In the genomic region with DNA sequence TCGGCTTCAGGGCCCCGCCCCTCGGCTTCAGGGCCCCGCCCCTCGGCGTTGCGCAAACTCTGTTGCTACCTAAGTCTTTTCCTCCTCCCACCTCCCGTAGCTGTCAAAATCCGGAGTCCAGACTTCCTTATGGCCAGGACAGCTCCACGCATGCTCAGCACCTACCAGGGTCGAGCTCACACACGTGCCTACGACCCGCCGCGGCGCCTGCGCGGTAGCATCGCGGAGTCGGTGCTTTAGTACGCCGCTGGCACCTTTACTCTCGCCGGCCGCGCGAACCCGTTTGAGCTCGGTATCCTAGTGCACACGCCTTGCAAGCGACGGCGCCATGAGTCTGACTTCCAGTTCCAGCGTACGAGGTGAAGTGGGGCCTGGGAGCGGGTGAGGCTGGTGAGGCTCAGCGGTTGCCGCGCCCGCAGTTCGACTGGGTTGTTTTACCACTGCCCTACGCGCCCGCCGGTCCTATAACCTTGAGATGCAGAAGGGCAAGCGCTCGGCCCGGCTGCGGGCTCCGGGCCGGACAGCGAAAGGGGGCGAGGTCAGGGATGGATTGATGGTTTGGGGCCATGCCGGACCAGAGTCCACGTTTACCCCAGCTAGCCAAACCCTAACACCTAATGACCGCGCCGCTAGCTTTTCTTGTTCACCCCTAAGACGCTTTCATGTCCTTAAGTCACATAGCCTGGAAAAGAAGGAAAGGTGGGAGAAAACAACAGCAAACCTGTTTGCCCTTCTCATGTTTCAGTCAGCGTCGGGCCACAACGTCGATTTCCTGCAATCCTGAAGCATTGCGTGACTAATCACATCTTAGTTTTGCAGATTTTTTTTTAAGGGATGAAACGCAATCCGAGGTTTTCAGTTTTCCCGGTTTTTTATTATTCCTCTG, we compare ENCODE assay signal across 8 cellular contexts. TPM values are rescaled to one million over a fixed set of nuclear protein-coding genes. Genes with fewer than 3 reads are reported as not detected.
DNase-seq lines count a peak whose midpoint lies in the region; ATAC-seq and TF ChIP-seq lines count a peak whose summit lies in the region.

Gene CISD1, plus strand, starts transcription at position 217 of the 886 bp plus-strand sequence. Its CDS starts 112 bp downstream, at position 329.

- DNase-seq in NCI-H2196 treated with DMSO at 0.1 percent for 48 hours (lab: John Stamatoyannopoulos, UW; ENCODE audit: unreplicated experiment) (peak; percentile 88), breast epithelium (ENCODE audit: low spot score in 2 of 2) (peak; percentile 89 to 97)

- H3K36me3 ChIP-seq in ACC112 (ENCODE audit: insufficient read depth, low read length) (no peaks in the 10 kb centered on the region), breast epithelium (no peaks in the 10 kb centered on the region)

- H3K27me3 ChIP-seq in ACC112 (ENCODE audit: insufficient read depth, low read length) (no peaks in the 10 kb centered on the region), breast epithelium (no peaks in the 10 kb centered on the region)

- peak within 1 kb of the TSS; percentile 90 for H3K4me3 ChIP-seq in ACC112 (ENCODE audit: low read depth, low read length)
- peak within 1 kb of the TSS; percentile 77 to 91 (median 88) for H3K4me3 ChIP-seq in breast epithelium
- peak within 1 kb of the TSS; percentile 79 for H3K4me3 ChIP-seq in iPS-18c (ENCODE audit: insufficient read depth, low read depth, low read length)
- H3K4me3 ChIP-seq in skin epidermis = peak within 1 kb of the TSS; percentile 60 to 90 (median 78)

- H3K27ac ChIP-seq in ACC112 (ENCODE audit: low read depth, low read length) (peak within 1 kb of the TSS; percentile 86), VCaP (peak within 1 kb of the TSS; percentile 91), breast epithelium (peak within 1 kb of the TSS; percentile 96 to 99), skin epidermis (peak within 1 kb of the TSS; percentile 77 to 100 (median 95))

- intact Hi-C loops in breast epithelium (cut with DNase I; ENCODE audit: low total_unique reads) = no loop called here

- no peak for TF ChIP-seq CTCF in VCaP (conservative IDR thresholded peaks at IDR 0.05)
- TF ChIP-seq CTCF in breast epithelium (IDR thresholded peaks at IDR 0.05) = no peak

- peaks cover 68% of the 10 kb centered on the region for H3K79me2 ChIP-seq in ACC112 (ENCODE audit: control insufficient read depth, insufficient read depth, low read length, unreplicated experiment)

- ATAC-seq in GM18870 (IDR thresholded peaks at IDR 0.05; ENCODE audit: unreplicated experiment) (peak; percentile 72), HG03135 (IDR thresholded peaks at IDR 0.05; ENCODE audit: unreplicated experiment) (peak; percentile 67)

- H3K4me1 ChIP-seq in ACC112 (ENCODE audit: control insufficient read depth, insufficient read depth, low read length, unreplicated experiment) = peaks cover 30% of the 10 kb centered on the region
- peaks cover 0 to 5% of the 10 kb centered on the region in 2 donors for H3K4me1 ChIP-seq in breast epithelium

- H3K9me3 ChIP-seq in breast epithelium (no peaks in the 10 kb centered on the region), iPS-18c (ENCODE audit: control insufficient read depth, insufficient read depth, low read length) (no peaks in the 10 kb centered on the region)

- TF ChIP-seq POLR2A in breast epithelium (IDR thresholded peaks at IDR 0.05) = peak; percentile 64

- peak within 1 kb of the TSS; percentile 85 for H2AFZ ChIP-seq in ACC112 (ENCODE audit: low read length, unreplicated experiment)

RNA-seq across cellular contexts. Expression of gene CISD1, which starts in this region (rescaled TPM):
- total RNA-seq in breast epithelium = 10 to 100 TPM in 2 of 3 donors, 1 to 10 TPM in 1; 9.9 to 27.2 (median 13.2) TPM

Comparison
In these comparisons a context has a peak if more than half of its experiments do, and no peak if none do; other contexts are left out.
1. Peak in every context shown above with its lines: DNase-seq, ATAC-seq, H3K4me3 ChIP-seq and H3K27ac ChIP-seq.